ENCODE assay signal across 8 cellular contexts in genomic region chr13:108218044-108218974, GRCh38. TPM values are rescaled to one million over a fixed set of nuclear protein-coding genes. Genes with fewer than 3 reads are reported as not detected.
DNase-seq lines count a peak whose midpoint lies in the region; ATAC-seq and TF ChIP-seq lines count a peak whose summit lies in the region.

Gene ABHD13 (plus strand): TSS chr13:108218392. CDS start chr13:108229219, 10,827 bp downstream.

- H3K36me3 Mint-ChIP-seq in T-cell (peaks cover 2% of the 10 kb centered on the region), progenitor cell of endocrine pancreas (ENCODE audit: insufficient read depth) (no peaks in the 10 kb centered on the region)

- DNase-seq in GM13976 (ENCODE audit: low spot score) (peak; percentile 95), NCI-H1436 (lab: John Stamatoyannopoulos, UW) (peak; percentile 90), T-cell (peak; percentile 79 to 92 (median 85)), amniotic stem cell (lab: John Stamatoyannopoulos, UW) (peak; percentile 47), left ventricle myocardium inferior (peak; percentile 89), progenitor cell of endocrine pancreas (ENCODE audit: low spot score, unreplicated experiment) (peak; percentile 90), upper lobe of right lung (peak; percentile 96)

- ATAC-seq in HG02840 (IDR thresholded peaks at IDR 0.05; ENCODE audit: low FRiP score, unreplicated experiment) (peak; percentile 81), T-cell (replicated peaks in 1 of 4) (peak; percentile 79 to 82 (median 81)), upper lobe of right lung (peak; percentile 92)

- H3K4me1 ChIP-seq in left ventricle myocardium inferior (peaks cover 86% of the 10 kb centered on the region), upper lobe of right lung (peaks cover 48% of the 10 kb centered on the region)

- peak within 1 kb of the TSS; percentile 88 for H3K27ac ChIP-seq in left ventricle myocardium inferior (replicated peaks)
- H3K27ac ChIP-seq in upper lobe of right lung, result peak within 1 kb of the TSS; percentile 87

- peaks cover 68 to 79% (median 68%) of the 10 kb centered on the region in 3 donors for H3K4me1 Mint-ChIP-seq in T-cell
- H3K4me1 Mint-ChIP-seq in progenitor cell of endocrine pancreas (ENCODE audit: low read depth), result peaks cover 33% of the 10 kb centered on the region

- in situ Hi-C loops in GM13976 (cut with MboI; ENCODE audit: low sequenced_read_pairs, unreplicated experiment), result no loop called here

- peak within 1 kb of the TSS; percentile 95 to 96 for H3K27ac Mint-ChIP-seq in T-cell
- H3K27ac Mint-ChIP-seq in progenitor cell of endocrine pancreas, result peak within 1 kb of the TSS; percentile 97

- no peaks in the 10 kb centered on the region for H3K9me3 Mint-ChIP-seq in T-cell
- H3K9me3 Mint-ChIP-seq in progenitor cell of endocrine pancreas (ENCODE audit: low read depth), result no peaks in the 10 kb centered on the region

- intact Hi-C loops in left ventricle myocardium inferior (cut with micrococcal nuclease) (no loop called here), upper lobe of right lung (cut with DNase I) (no loop called here)

- H3K9me3 ChIP-seq in left ventricle myocardium inferior (replicated peaks) (no peaks in the 10 kb centered on the region), upper lobe of right lung (no peaks in the 10 kb centered on the region)

- H3K36me3 ChIP-seq in left ventricle myocardium inferior, result no peaks in the 10 kb centered on the region
- no peaks in the 10 kb centered on the region for H3K36me3 ChIP-seq in upper lobe of right lung

- H3K27me3 ChIP-seq in left ventricle myocardium inferior (ENCODE audit: low read depth) (no peaks in the 10 kb centered on the region), upper lobe of right lung (no peaks in the 10 kb centered on the region)

- CTCF ChIA-PET in T-cell (lab: Charles Lee), result interaction anchor here in 1 of 2 donors (1.6 kb wide), 1 partner anchor 62 kb away, joined by 4 read pairs; no protein-coding TSS in a partner anchor

- H3K27me3 Mint-ChIP-seq in T-cell, result no peaks in the 10 kb centered on the region
- H3K27me3 Mint-ChIP-seq in progenitor cell of endocrine pancreas, result no peaks in the 10 kb centered on the region

- H3K4me3 ChIP-seq in left ventricle myocardium inferior (peak within 1 kb of the TSS; percentile 98), upper lobe of right lung (peak within 1 kb of the TSS; percentile 96)

- H3K4me3 Mint-ChIP-seq in T-cell, result peak within 1 kb of the TSS; percentile 93 to 99 (median 96)
- peak within 1 kb of the TSS; percentile 90 for H3K4me3 Mint-ChIP-seq in progenitor cell of endocrine pancreas (ENCODE audit: low read depth)

- no peak for TF ChIP-seq CTCF in GM13976 (IDR thresholded peaks at IDR 0.05; ENCODE audit: borderline replicate concordance, control extremely low read depth, extremely low read depth, insufficient read depth, missing control alignments)
- no peak for TF ChIP-seq CTCF in left ventricle myocardium inferior (IDR thresholded peaks at IDR 0.05; ENCODE audit: borderline replicate concordance)
- TF ChIP-seq CTCF in progenitor cell of endocrine pancreas (IDR thresholded peaks at IDR 0.05; ENCODE audit: unreplicated experiment), result no peak
- peak; percentile 9 for TF ChIP-seq CTCF in upper lobe of right lung (IDR thresholded peaks at IDR 0.05)

- POLR2A ChIA-PET in T-cell (lab: Charles Lee), result no interaction called here

RNA-seq across cellular contexts. Expression of gene ABHD13, which starts in this region (rescaled TPM):
- 10 to 100 TPM; 12.3 to 15.8 (median 13.8) TPM for total RNA-seq in T-cell
- 5.1 TPM for total RNA-seq in left ventricle myocardium inferior
- 20.7 and 20.9 TPM in 2 replicates for total RNA-seq in progenitor cell of endocrine pancreas
- 12.8 TPM for total RNA-seq in upper lobe of right lung

Comparison
In these comparisons a context has a peak if more than half of its experiments do, and no peak if none do; other contexts are left out.
1. Peak in every context shown above with its lines: DNase-seq, ATAC-seq, H3K4me3 ChIP-seq and H3K27ac ChIP-seq.